16 cellular contexts compared by ENCODE assay signal in the genomic region with DNA sequence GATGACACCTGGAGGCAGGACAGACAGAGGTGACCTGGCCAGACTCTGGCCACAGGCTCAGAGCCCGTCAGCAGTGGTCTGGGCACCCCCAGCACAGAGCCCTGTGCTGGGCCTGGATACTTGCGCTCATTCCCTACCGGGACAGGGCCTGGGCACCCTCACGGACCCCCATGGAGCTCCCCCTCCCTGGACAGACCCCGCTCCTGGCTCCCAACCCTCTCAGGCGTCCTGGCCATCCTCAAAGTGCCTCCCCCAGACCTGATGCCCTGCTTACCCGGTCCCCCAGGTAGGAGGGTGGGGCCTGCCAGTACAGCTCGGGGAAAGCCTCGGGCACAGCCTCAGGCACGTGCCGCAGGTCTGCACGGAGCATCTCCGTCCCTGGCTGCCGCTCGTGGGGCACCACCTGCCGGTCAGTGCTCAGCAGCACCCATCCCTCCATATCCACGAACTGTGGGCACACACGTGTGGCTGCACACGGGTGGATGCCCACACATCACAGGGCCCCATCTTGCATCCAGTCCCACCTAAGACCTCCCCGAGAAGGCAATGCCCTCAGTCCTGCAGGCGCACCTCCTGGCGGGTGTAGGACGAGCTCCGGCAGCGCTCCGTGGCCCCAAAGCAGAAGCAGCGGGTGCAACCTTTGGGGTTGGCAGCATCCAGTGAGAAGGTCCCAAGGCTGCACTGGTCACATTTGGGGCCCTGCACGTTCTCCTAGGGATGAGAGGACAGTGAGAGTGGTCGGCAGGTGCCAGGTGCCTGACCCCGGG. TPM values are rescaled to one million over a fixed set of nuclear protein-coding genes. Genes with fewer than 3 reads are reported as not detected.
A peak's percentile ranks its signal among the peaks of the same experiment; 100 is the strongest.
DNase-seq lines count a peak whose midpoint lies in the region; ATAC-seq, FAIRE-seq and TF ChIP-seq lines count a peak whose summit lies in the region.
"Had no signal": no experiment of that assay in that cellular context is flagged by ENCODE, and none has a peak within 500 bp of the region (broad histone marks: within the 10 kb centered on the region; RNA-seq: fewer than 3 reads in every experiment).

No MANE protein-coding gene starts in this region.

- intact Hi-C loops in Right ventricle myocardium inferior (cut with DNase I) (no loop called here), left ventricle myocardium superior (cut with micrococcal nuclease) (no loop called here), K562 (cut with micrococcal nuclease) (no loop called here), PC-9 (cut with micrococcal nuclease; ENCODE audit: unreplicated experiment) (no loop called here)

- TF ChIP-seq CTCF in OCI-LY1 (IDR thresholded peaks at IDR 0.05; ENCODE audit: low read length) = peak; percentile 30; the same call in 1 of the 2 replicates
- TF ChIP-seq CTCF in K562 (IDR thresholded peaks at IDR 0.05 in 2 of 3, conservative IDR thresholded peaks at IDR 0.05 in 1 of 3; ENCODE audit: insufficient read depth in 2 of 3, low read depth in 1 of 3, low read length in 3 of 3) = no peak
- TF ChIP-seq CTCF in PC-9 (conservative IDR thresholded peaks at IDR 0.05) = no peak

- no peak overlapping the region for H3K27ac ChIP-seq in OCI-LY1 (ENCODE audit: low read depth, low read length, poor library complexity, severe bottlenecking)
- H3K27ac ChIP-seq in K562 (ENCODE audit: extremely low read depth, low read depth, low read length) = no peak overlapping the region
- no peak overlapping the region for H3K27ac ChIP-seq in PC-9
- H3K27ac ChIP-seq: BLaER1 treated with 17β-estradiol and CSF1 and Interleukin-3, amounts not matched to agents 10 nM and 100 nM had no signal

- TF ChIP-seq POLR2A in K562 (conservative IDR thresholded peaks at IDR 0.05) = no peak

- DNase-seq in Right ventricle myocardium inferior (ENCODE audit: missing footprints) = peak; percentile 33
- no peak for DNase-seq in left ventricle myocardium superior
- no peak for DNase-seq in K562 (ENCODE audit: extremely low read depth in 1 of 4, low spot score in 3 of 4)
- no peak for DNase-seq in anterior cingulate cortex (lab: John Stamatoyannopoulos, UW)
- no peak for DNase-seq in PC-9
- DNase-seq in foreskin melanocyte = no peak
- DNase-seq: ACHN; CD4-positive, CD25-positive, alpha-beta regulatory T cell; DMS79; HFFc6; KBM-7 had no signal

- no peak for TF ChIP-seq EP300 in K562 (IDR thresholded peaks at IDR 0.05; ENCODE audit: low read length)

- no peak for FAIRE-seq in K562 (lab: Jason Lieb, UNC)
- FAIRE-seq: GM12878, H1 had no signal

- H3K9ac ChIP-seq in OCI-LY1 (ENCODE audit: low read length) (no peak overlapping the region), K562 (ENCODE audit: insufficient read depth in 1 of 2, low read depth in 2 of 2, low read length in 2 of 2) (no peak overlapping the region)
- H3K9ac ChIP-seq: BLaER1 treated with 17β-estradiol and CSF1 and Interleukin-3, amounts not matched to agents 10 nM and 100 nM had no signal

- no peak overlapping the region for H3K4me3 ChIP-seq in OCI-LY1 (ENCODE audit: low read depth, low read length, poor library complexity, severe bottlenecking)
- H3K4me3 ChIP-seq in K562 = no peak overlapping the region
- H3K4me3 ChIP-seq in PC-9 = no peak overlapping the region
- H3K4me3 ChIP-seq: BLaER1 treated with 17β-estradiol and CSF1 and Interleukin-3, amounts not matched to agents 10 nM and 100 nM; GM12878; HAP-1 had no signal

- POLR2A ChIA-PET in K562 (lab: Yijun Ruan, JAX) (no interaction called here), PC-9 (lab: Charles Lee; ENCODE audit: unreplicated experiment) (no interaction called here)

- no peaks in the 10 kb centered on the region for H4K20me1 ChIP-seq in OCI-LY1 (ENCODE audit: insufficient read depth, low read length)
- no peaks in the 10 kb centered on the region for H4K20me1 ChIP-seq in K562 (replicated peaks; ENCODE audit: control insufficient read depth, insufficient read depth, low read length)
- H4K20me1 ChIP-seq in PC-9 (ENCODE audit: insufficient read depth) = peaks cover 75% of the 10 kb centered on the region

- H3K4me2 ChIP-seq in OCI-LY1 (ENCODE audit: low read length) (no peak overlapping the region), K562 (ENCODE audit: insufficient read depth, low read length) (no peak overlapping the region), PC-9 (no peak overlapping the region)
- H3K4me2 ChIP-seq: BLaER1 treated with 17β-estradiol and CSF1 and Interleukin-3, amounts not matched to agents 10 nM and 100 nM had no signal

- 0 out of 2 replicates have a peak, but pooled peaks cover 6% of the 10 kb centered on the region for H3K27me3 ChIP-seq in OCI-LY1 (ENCODE audit: insufficient read depth, low read length)
- H3K27me3 ChIP-seq in K562 (ENCODE audit: control insufficient read depth in 2 of 2, insufficient read depth in 2 of 2, low read length in 2 of 2) = no peaks in the 10 kb centered on the region
- H3K27me3 ChIP-seq in PC-9 (ENCODE audit: insufficient read depth, low read depth) = no peaks in the 10 kb centered on the region
- H3K27me3 ChIP-seq: BLaER1 treated with 17β-estradiol and CSF1 and Interleukin-3, amounts not matched to agents 10 nM and 100 nM had no signal

- in situ Hi-C loops in K562 (cut with MboI) = no loop called here

- 88% methylated on average over 27 of the region's 30 CpGs for WGBS in K562 (ENCODE audit: insufficient coverage, low coverage, missing lambda C conversion rate)

- no peak for ATAC-seq in Right ventricle myocardium inferior
- no peak for ATAC-seq in left ventricle myocardium superior
- ATAC-seq in K562 = no peak

- H3K9me3 ChIP-seq in OCI-LY1 (ENCODE audit: low read length) (0 out of 2 replicates have a peak, but pooled peaks cover 4% of the 10 kb centered on the region), K562 (replicated peaks; ENCODE audit: control insufficient read depth, insufficient read depth, low read depth, low read length) (no peaks in the 10 kb centered on the region), PC-9 (ENCODE audit: insufficient read depth, low read depth) (no peaks in the 10 kb centered on the region)
- H3K9me3 ChIP-seq: BLaER1 treated with 17β-estradiol and CSF1 and Interleukin-3, amounts not matched to agents 10 nM and 100 nM; HAP-1 had no signal

- H2AFZ ChIP-seq in OCI-LY1 (ENCODE audit: low read length) (no peak overlapping the region), K562 (ENCODE audit: low read depth, low read length) (no peak overlapping the region), PC-9 (no peak overlapping the region)

- H3K9me2 ChIP-seq in OCI-LY1 (ENCODE audit: low read depth, low read length) (no peaks in the 10 kb centered on the region), PC-9 (ENCODE audit: insufficient read depth) (no peaks in the 10 kb centered on the region)

- H3K36me3 ChIP-seq in OCI-LY1 (ENCODE audit: insufficient read depth, low read length) = no peaks in the 10 kb centered on the region; the same call in 1 of the 2 replicates
- H3K36me3 ChIP-seq in K562 (ENCODE audit: control insufficient read depth, insufficient read depth, low read length) = peaks cover 95% of the 10 kb centered on the region; the same call in 2 of the 3 replicates
- peaks cover 12% of the 10 kb centered on the region; the same call in 1 of the 2 replicates for H3K36me3 ChIP-seq in PC-9 (ENCODE audit: low read depth)

- no peaks in the 10 kb centered on the region for H3K79me2 ChIP-seq in OCI-LY1 (ENCODE audit: insufficient read depth, low read length)
- H3K79me2 ChIP-seq in K562 (ENCODE audit: control insufficient read depth, insufficient read depth, low read length) = no peaks in the 10 kb centered on the region
- 0 out of 2 replicates have a peak, but pooled peaks cover 4% of the 10 kb centered on the region for H3K79me2 ChIP-seq in PC-9 (ENCODE audit: low read depth)

- TF ChIP-seq RAD21 in K562 (CRISPR knock-in tag; conservative IDR thresholded peaks at IDR 0.05 in 1 of 2, IDR thresholded peaks at IDR 0.05 in 1 of 2) = no peak

- CTCF ChIA-PET in K562 (lab: Yijun Ruan, JAX; ENCODE audit: low intra/inter-chr PET ratio) = no interaction called here
- CTCF ChIA-PET in PC-9 (lab: Charles Lee) = no interaction called here

- no peaks in the 10 kb centered on the region for H3K9me1 ChIP-seq in K562 (ENCODE audit: control insufficient read depth, insufficient read depth, low read length)

- no peaks in the 10 kb centered on the region for H3F3A ChIP-seq in OCI-LY1 (ENCODE audit: insufficient read depth, low read length)
- peaks cover 74% of the 10 kb centered on the region for H3F3A ChIP-seq in PC-9 (ENCODE audit: insufficient read depth, low read depth)

- peaks cover 6% of the 10 kb centered on the region for H3K4me1 ChIP-seq in OCI-LY1 (ENCODE audit: insufficient read depth, low read length, severe bottlenecking)
- peaks cover 0 to 24% of the 10 kb centered on the region in 2 experiments; a peak in 2 of 5 replicates for H3K4me1 ChIP-seq in K562 (replicated peaks in 1 of 2; ENCODE audit: control insufficient read depth in 2 of 2, insufficient read depth in 2 of 2, low read length in 2 of 2)
- no peaks in the 10 kb centered on the region for H3K4me1 ChIP-seq in PC-9 (replicated peaks; ENCODE audit: insufficient read depth)
- H3K4me1 ChIP-seq: HAP-1 had no signal

- no TSS peak for BruUV-seq in K562 (replicated peaks; lab: Mats Ljungman, UMichigan)
- BruUV-seq in PC-9 (replicated peaks; lab: Mats Ljungman, UMichigan) = no TSS peak

RNA-seq across cellular contexts. Expression of a gene that starts 24.3 kb away (rescaled TPM):
- total RNA-seq in Right ventricle myocardium inferior (73.9 TPM), left ventricle myocardium superior (75.5 TPM), K562 (2014; rRNA removed) (223 and 261 TPM in 2 replicates), K562 (2014; rRNA removed; fragmentation: Illumina TruSeq; extraction: Trizol) (22.5 and 32.1 TPM in 2 replicates), K562 (2015; rRNA removed; fragmentation: Illumina TruSeq; extraction: Trizol) (125 and 136 TPM in 2 replicates), K562 (2021) (159 and 160 TPM in 2 replicates), PC-9 (2021) (172 and 173 TPM in 2 replicates)
- 21.6 and 87.3 TPM in 2 replicates for total RNA-seq in K562 (2011; cell fraction: chromatin; rRNA removed; ENCODE audit: low replicate concordance)
- total RNA-seq in K562 (2011; cell fraction: nucleolus; rRNA removed) = 87.6 and 87.7 TPM in 2 replicates
- total RNA-seq in K562 (2011; cell fraction: nucleoplasm; rRNA removed) = 41.0 and 41.6 TPM in 2 replicates
- polyA plus RNA-seq in K562 (2011; rRNA removed) (57.6 and 67.4 TPM in 2 replicates), K562 (2014; fragmentation: Illumina TruSeq; extraction: Trizol) (49.3 and 107 TPM in 2 replicates), K562 (2014; fragmentation: Nextera tagmentation; extraction: Ambion mirVana) (10 to 100 TPM in 1 of 2 experiments, 1 to 10 TPM in 1; 5.0 to 21.6 TPM), K562 (2014; rRNA removed) (192 and 201 TPM in 2 replicates)
- 69.2 and 237 TPM in 2 replicates for polyA plus RNA-seq in K562 (2011; cell fraction: cytosol; rRNA removed)
- 65.6 and 116 TPM in 2 replicates for polyA plus RNA-seq in K562 (2011; cell fraction: nucleus; rRNA removed)
- polyA plus RNA-seq in K562 (2012) = 109 and 153 TPM in 2 replicates
- 16.1 and 32.6 TPM in 2 replicates for polyA minus RNA-seq in K562 (2011; rRNA and poly(A)+ RNA removed)
- 51.8 and 55.0 TPM in 2 replicates for polyA minus RNA-seq in K562 (2011; cell fraction: cytosol; rRNA and poly(A)+ RNA removed)
- polyA minus RNA-seq in K562 (2011; cell fraction: nucleus; rRNA and poly(A)+ RNA removed) = 42.8 and 44.0 TPM in 2 replicates

RNA-seq across cellular contexts. Expression of a gene that starts 40.0 kb away (rescaled TPM):
- total RNA-seq in Right ventricle myocardium inferior = 89.3 TPM
- 110 TPM for total RNA-seq in left ventricle myocardium superior
- 218 and 612 TPM in 2 replicates for total RNA-seq in K562 (2011; cell fraction: chromatin; rRNA removed; ENCODE audit: low replicate concordance)
- 256 and 378 TPM in 2 replicates for total RNA-seq in K562 (2011; cell fraction: nucleolus; rRNA removed)
- 206 and 238 TPM in 2 replicates for total RNA-seq in K562 (2011; cell fraction: nucleoplasm; rRNA removed)
- 26.4 and 38.3 TPM in 2 replicates for total RNA-seq in K562 (2014; rRNA removed)
- 2.2 and 3.2 TPM in 2 replicates for total RNA-seq in K562 (2014; rRNA removed; fragmentation: Illumina TruSeq; extraction: Trizol)
- 11.3 and 11.7 TPM in 2 replicates for total RNA-seq in K562 (2015; rRNA removed; fragmentation: Illumina TruSeq; extraction: Trizol)
- total RNA-seq in K562 (2021) = 86.4 and 101 TPM in 2 replicates
- 4.4 and 10.0 TPM in 2 replicates for polyA plus RNA-seq in K562 (2011; rRNA removed)
- 3.9 and 11.1 TPM in 2 replicates for polyA plus RNA-seq in K562 (2011; cell fraction: cytosol; rRNA removed)
- 130 and 166 TPM in 2 replicates for polyA plus RNA-seq in K562 (2011; cell fraction: nucleus; rRNA removed)
- 49.7 and 63.1 TPM in 2 replicates for polyA plus RNA-seq in K562 (2012)
- 7.8 and 20.0 TPM in 2 replicates for polyA plus RNA-seq in K562 (2014; fragmentation: Illumina TruSeq; extraction: Trizol)
- under 1 TPM; 0.31 to 0.48 TPM for polyA plus RNA-seq in K562 (2014; fragmentation: Nextera tagmentation; extraction: Ambion mirVana)
- 60.2 and 67.3 TPM in 2 replicates for polyA plus RNA-seq in K562 (2014; rRNA removed)
- polyA minus RNA-seq in K562 (2011; rRNA and poly(A)+ RNA removed) = 1.5 and 1.9 TPM in 2 replicates
- 11.0 and 21.3 TPM in 2 replicates for polyA minus RNA-seq in K562 (2011; cell fraction: cytosol; rRNA and poly(A)+ RNA removed)
- 33.7 and 42.1 TPM in 2 replicates for polyA minus RNA-seq in K562 (2011; cell fraction: nucleus; rRNA and poly(A)+ RNA removed)
- 700 and 744 TPM in 2 replicates for total RNA-seq in PC-9 (2021)

RNA-seq across cellular contexts. Expression of a gene that starts 59.8 kb away (rescaled TPM):
- total RNA-seq in Right ventricle myocardium inferior (782 TPM), left ventricle myocardium superior (693 TPM), K562 (2014; rRNA removed) (1,801 and 2,504 TPM in 2 replicates), K562 (2014; rRNA removed; fragmentation: Illumina TruSeq; extraction: Trizol) (1,196 and 1,380 TPM in 2 replicates), K562 (2015; rRNA removed; fragmentation: Illumina TruSeq; extraction: Trizol) (1,567 and 1,716 TPM in 2 replicates), K562 (2021) (3,091 and 3,491 TPM in 2 replicates), PC-9 (2021) (2,188 and 2,275 TPM in 2 replicates)
- 256 and 439 TPM in 2 replicates for total RNA-seq in K562 (2011; cell fraction: chromatin; rRNA removed; ENCODE audit: low replicate concordance)
- 1,390 and 1,394 TPM in 2 replicates for total RNA-seq in K562 (2011; cell fraction: nucleolus; rRNA removed)
- total RNA-seq in K562 (2011; cell fraction: nucleoplasm; rRNA removed) = 1,168 and 2,200 TPM in 2 replicates
- polyA plus RNA-seq in K562 (2011; rRNA removed) (5,647 and 7,256 TPM in 2 replicates), K562 (2014; fragmentation: Illumina TruSeq; extraction: Trizol) (1,908 and 2,386 TPM in 2 replicates), K562 (2014; fragmentation: Nextera tagmentation; extraction: Ambion mirVana) (1,000 to 10,000 TPM; 3,588 to 3,968 TPM), K562 (2014; rRNA removed) (3,958 and 4,439 TPM in 2 replicates)
- 8,200 and 10,658 TPM in 2 replicates for polyA plus RNA-seq in K562 (2011; cell fraction: cytosol; rRNA removed)
- 3,206 and 5,803 TPM in 2 replicates for polyA plus RNA-seq in K562 (2011; cell fraction: nucleus; rRNA removed)
- polyA plus RNA-seq in K562 (2012) = 4,519 and 5,994 TPM in 2 replicates
- 1,429 and 1,744 TPM in 2 replicates for polyA minus RNA-seq in K562 (2011; rRNA and poly(A)+ RNA removed)
- polyA minus RNA-seq in K562 (2011; cell fraction: cytosol; rRNA and poly(A)+ RNA removed) = 755 and 891 TPM in 2 replicates
- polyA minus RNA-seq in K562 (2011; cell fraction: nucleus; rRNA and poly(A)+ RNA removed) = 430 and 792 TPM in 2 replicates
